In the genomic region with DNA sequence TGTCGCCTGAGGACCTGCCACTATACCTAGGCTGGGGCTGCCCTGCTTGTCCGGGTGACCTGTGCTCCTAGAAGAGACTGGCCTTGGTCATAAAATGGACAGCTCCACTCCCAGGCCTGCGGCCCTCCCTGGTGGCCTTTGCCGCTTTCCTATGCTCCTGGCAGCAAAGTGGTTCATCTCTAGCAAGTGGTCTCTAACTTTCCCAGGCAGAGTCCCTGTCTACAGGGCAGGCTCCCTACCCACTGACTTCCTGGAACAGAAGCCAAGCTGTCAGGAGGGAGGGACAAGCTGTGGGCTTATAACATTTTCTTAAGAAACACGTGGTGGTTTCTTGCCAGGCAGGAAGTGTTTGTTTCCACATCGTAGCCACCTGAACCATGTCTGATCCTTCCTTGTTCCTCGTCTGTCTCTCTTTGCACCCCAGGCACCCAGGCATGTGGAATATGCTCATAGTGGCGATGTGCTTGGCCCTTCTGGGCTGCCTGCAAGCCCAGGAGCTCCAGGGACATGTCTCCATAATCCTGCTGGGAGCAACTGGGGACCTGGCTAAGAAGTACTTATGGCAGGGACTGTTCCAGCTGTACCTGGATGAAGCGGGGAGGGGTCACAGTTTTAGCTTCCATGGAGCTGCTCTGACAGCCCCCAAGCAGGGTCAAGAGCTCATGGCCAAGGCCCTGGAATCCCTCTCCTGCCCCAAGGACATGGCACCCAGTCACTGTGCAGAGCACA, we compare ENCODE assay signal across 11 cellular contexts. TPM values are rescaled to one million over a fixed set of nuclear protein-coding genes. Genes with fewer than 3 reads are reported as not detected.
DNase-seq lines count a peak whose midpoint lies in the region; ATAC-seq and TF ChIP-seq lines count a peak whose summit lies in the region.
"Had no signal": no experiment of that assay in that cellular context is flagged by ENCODE, and none has a peak within 500 bp of the region (broad histone marks: within the 10 kb centered on the region; RNA-seq: fewer than 3 reads in every experiment).

No MANE protein-coding gene starts in this region.

- CTCF ChIA-PET in PC-9 (lab: Charles Lee) = no interaction called here

- no peak overlapping the region for H3K27ac ChIP-seq in PC-9

- no peaks in the 10 kb centered on the region for H3K79me2 ChIP-seq in PC-9 (ENCODE audit: low read depth)

- no peak overlapping the region for H3K4me2 ChIP-seq in PC-9

- no peak for TF ChIP-seq CTCF in PC-9 (conservative IDR thresholded peaks at IDR 0.05)

- no peaks in the 10 kb centered on the region for H3K9me3 ChIP-seq in PC-9 (ENCODE audit: insufficient read depth, low read depth)

- H3F3A ChIP-seq in PC-9 (ENCODE audit: insufficient read depth, low read depth) = 0 out of 2 replicates have a peak, but pooled peaks cover 4% of the 10 kb centered on the region

- POLR2A ChIA-PET in PC-9 (lab: Charles Lee; ENCODE audit: unreplicated experiment) = interaction anchor here (0.6 kb wide), 1 partner anchor 38 kb away, joined by 4 read pairs; no protein-coding TSS in a partner anchor

- peaks cover 4% of the 10 kb centered on the region; the same call in 1 of the 2 replicates for H3K4me1 ChIP-seq in PC-9 (replicated peaks; ENCODE audit: insufficient read depth)

- H3K36me3 ChIP-seq in PC-9 (ENCODE audit: low read depth) = no peaks in the 10 kb centered on the region

- no peak overlapping the region for H2AFZ ChIP-seq in PC-9

- no peaks in the 10 kb centered on the region for H3K27me3 ChIP-seq in PC-9 (ENCODE audit: insufficient read depth, low read depth)

- no TSS peak for BruUV-seq in PC-9 (replicated peaks; lab: Mats Ljungman, UMichigan)

- H3K4me3 ChIP-seq in Jurkat, Clone E6-1 (ENCODE audit: low read length) = no peak overlapping the region
- H3K4me3 ChIP-seq in PC-9 = no peak overlapping the region

- intact Hi-C loops in PC-9 (cut with micrococcal nuclease; ENCODE audit: unreplicated experiment) = no loop called here

- H3K9me2 ChIP-seq in PC-9 (ENCODE audit: insufficient read depth) = no peaks in the 10 kb centered on the region

- H4K20me1 ChIP-seq in PC-9 (ENCODE audit: insufficient read depth) = no peaks in the 10 kb centered on the region

- peak; percentile 71 for DNase-seq in Jurkat, Clone E6-1 (ENCODE audit: low read depth, low spot score)
- peak; percentile 27 to 71 for DNase-seq in PC-9
- peak; percentile 80 for DNase-seq in renal cortical epithelial cell (ENCODE audit: low read depth)
- DNase-seq in cerebellar cortex (ENCODE audit: low spot score) = no peak
- DNase-seq: NCI-H1417 treated with DMSO at 0.1 percent for 48 hours; stimulated activated CD4-positive, alpha-beta T cell treated with anti-CD3 and anti-CD28 coated beads, Interleukin-15, amount 100 ng/mL, for 24 hours had no signal

- ATAC-seq in esophagus mucosa (peak; percentile 70), HG03196 (IDR thresholded peaks at IDR 0.05; ENCODE audit: unreplicated experiment) (no peak), HG03139 (IDR thresholded peaks at IDR 0.05; ENCODE audit: unreplicated experiment) (no peak)
- ATAC-seq: HCT116, WTC11 had no signal

RNA-seq across cellular contexts. Expression of gene H6PD, which starts 10.1 kb away (rescaled TPM):
- 3.5 TPM for polyA plus RNA-seq in Jurkat, Clone E6-1 (2012; ENCODE audit: insufficient read depth, insufficient read length)
- total RNA-seq in PC-9 (2021) (31.1 and 43.9 TPM in 2 replicates), esophagus mucosa (20.4 TPM), renal cortical epithelial cell (14.8 and 31.5 TPM in 2 replicates)

RNA-seq across cellular contexts. Expression of gene SPSB1, which starts 48.0 kb away (rescaled TPM):
- polyA plus RNA-seq in Jurkat, Clone E6-1 (2012; ENCODE audit: insufficient read depth, insufficient read length) = 6.8 TPM
- total RNA-seq in PC-9 (2021) (27.9 and 33.8 TPM in 2 replicates), esophagus mucosa (15.5 TPM), renal cortical epithelial cell (22.4 and 34.7 TPM in 2 replicates)
